In the genomic region with DNA sequence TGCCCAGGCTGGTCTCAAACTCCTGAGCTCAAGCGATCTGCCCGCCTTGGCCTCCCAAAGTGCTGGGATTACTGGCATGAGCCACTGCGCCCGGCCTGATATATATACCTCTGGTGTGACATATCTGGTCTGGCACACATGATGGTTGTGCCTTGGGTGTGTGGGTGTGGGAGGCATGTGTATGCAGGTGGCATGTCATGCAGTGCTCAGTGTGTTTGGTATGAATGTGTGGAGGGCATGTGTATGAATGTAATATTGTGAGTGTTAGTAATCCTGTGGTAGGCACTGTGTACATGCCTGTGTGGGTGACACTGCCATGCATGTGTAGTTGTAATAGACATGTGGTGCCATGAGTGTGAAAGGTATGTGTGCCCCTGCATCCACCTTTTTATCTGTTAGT, we compare ENCODE assay signal across 25 cellular contexts.
A peak's percentile ranks its signal among the peaks of the same experiment; 100 is the strongest.
DNase-seq lines count a peak whose midpoint lies in the region; ATAC-seq, FAIRE-seq and TF ChIP-seq lines count a peak whose summit lies in the region.
"Had no signal": no experiment of that assay in that cellular context is flagged by ENCODE, and none has a peak within 500 bp of the region (broad histone marks: within the 10 kb centered on the region; RNA-seq: fewer than 3 reads in every experiment).

No MANE protein-coding gene starts in this region.

- H3K27ac ChIP-seq in GM12878 (ENCODE audit: control insufficient read depth, insufficient read depth): no peak overlapping the region
- H3K27ac ChIP-seq in endodermal cell (ENCODE audit: low read depth, low read length): no peak overlapping the region
- no peak overlapping the region for H3K27ac ChIP-seq in neuronal stem cell (replicated peaks; ENCODE audit: low read length)
- H3K27ac ChIP-seq: 22Rv1; A549; BLaER1 treated with 17β-estradiol and CSF1 and Interleukin-3, amounts not matched to agents 10 nM and 100 nM; C4-2B had no signal

- no peak for TF ChIP-seq RAD21 in GM12878 (IDR thresholded peaks at IDR 0.05; ENCODE audit: insufficient read depth, low read depth, low read length)

- H2AFZ ChIP-seq in GM12878 (ENCODE audit: control insufficient read depth, low read depth, low read length) (no peak overlapping the region), neuronal stem cell (ENCODE audit: low read length) (no peak overlapping the region)

- H3K9me3 Mint-ChIP-seq in endodermal cell: peaks cover 27% of the 10 kb centered on the region
- peaks cover 16% of the 10 kb centered on the region for H3K9me3 Mint-ChIP-seq in stimulated activated memory B cell treated with anti-CD40 and anti-IgM and Interleukin-4, amounts not matched to agents 10 μg/mL and 1 μg/mL and 100 μg/mL, for 72 hours
- H3K9me3 Mint-ChIP-seq: CD4-positive, alpha-beta T cell had no signal

- TF ChIP-seq EP300 in GM12878 (IDR thresholded peaks at IDR 0.05; ENCODE audit: borderline replicate concordance in 1 of 2, control insufficient read depth in 1 of 2, low read depth in 2 of 2, low read length in 2 of 2): no peak

- H3K9ac ChIP-seq in GM12878 (ENCODE audit: control insufficient read depth, insufficient read depth, low read length) (no peak overlapping the region), endodermal cell (ENCODE audit: extremely low read depth, low read length, poor library complexity, severe bottlenecking) (no peak overlapping the region), neuronal stem cell (ENCODE audit: low read depth, low read length, poor library complexity) (no peak overlapping the region)
- H3K9ac ChIP-seq: BLaER1 treated with 17β-estradiol and CSF1 and Interleukin-3, amounts not matched to agents 10 nM and 100 nM had no signal

- H3K79me2 ChIP-seq in GM12878 (ENCODE audit: control insufficient read depth, insufficient read depth, low read length): no peaks in the 10 kb centered on the region

- H4K8ac ChIP-seq in neuronal stem cell (ENCODE audit: low read depth, low read length): no peak overlapping the region

- peaks cover 10% of the 10 kb centered on the region for H3K4me1 Mint-ChIP-seq in endodermal cell
- H3K4me1 Mint-ChIP-seq in stimulated activated memory B cell treated with anti-CD40 and anti-IgM and Interleukin-4, amounts not matched to agents 10 μg/mL and 1 μg/mL and 100 μg/mL, for 72 hours: no peaks in the 10 kb centered on the region
- H3K4me1 Mint-ChIP-seq: B cell had no signal

- FAIRE-seq in GM12878 (lab: Jason Lieb, UNC): no peak
- FAIRE-seq: A549, GM12891, GM19239 had no signal

- H3K9me3 ChIP-seq in GM12878 (replicated peaks; ENCODE audit: control insufficient read depth, insufficient read depth, low read length): no peaks in the 10 kb centered on the region
- no peaks in the 10 kb centered on the region for H3K9me3 ChIP-seq in endodermal cell (ENCODE audit: control insufficient read depth, low read length)
- no peaks in the 10 kb centered on the region for H3K9me3 ChIP-seq in neuronal stem cell (replicated peaks in 1 of 2; ENCODE audit: control insufficient read depth in 2 of 2, insufficient read depth in 1 of 2, low read depth in 1 of 2, low read length in 2 of 2)

- H2AK5ac ChIP-seq in neuronal stem cell (ENCODE audit: low read depth, low read length): no peak overlapping the region

- H3K18ac ChIP-seq in neuronal stem cell (ENCODE audit: low read length): peak overlapping the region; percentile 65

- RAD21 ChIA-PET in GM12878 (lab: Charles Lee; ENCODE audit: unreplicated experiment): interaction anchor here (0.7 to 0.9 kb wide), 3 partner anchors 8 to 59 kb away, joined by 3 to 5 read pairs (median 3); no protein-coding TSS in a partner anchor

- no peaks in the 10 kb centered on the region for H3K4me1 ChIP-seq in GM12878 (ENCODE audit: control insufficient read depth, insufficient read depth, low read length)
- H3K4me1 ChIP-seq in endodermal cell (ENCODE audit: control insufficient read depth, insufficient read depth, low read length): no peaks in the 10 kb centered on the region
- H3K4me1 ChIP-seq in neuronal stem cell (ENCODE audit: control insufficient read depth in 2 of 2, insufficient read depth in 1 of 2, low read depth in 1 of 2, low read length in 2 of 2): no peaks in the 10 kb centered on the region
- H3K4me1 ChIP-seq: A549; BLaER1 treated with 17β-estradiol and CSF1 and Interleukin-3, amounts not matched to agents 10 nM and 100 nM had no signal

- in situ Hi-C loops in GM12878 (cut with MboI): no loop called here

- no peak overlapping the region for H2BK12ac ChIP-seq in neuronal stem cell (ENCODE audit: low read length)

- H3K36me3 Mint-ChIP-seq in endodermal cell (ENCODE audit: low read depth): no peaks in the 10 kb centered on the region
- no peaks in the 10 kb centered on the region for H3K36me3 Mint-ChIP-seq in stimulated activated memory B cell treated with anti-CD40 and anti-IgM and Interleukin-4, amounts not matched to agents 10 μg/mL and 1 μg/mL and 100 μg/mL, for 72 hours
- H3K36me3 Mint-ChIP-seq: CD8-positive, alpha-beta T cell had no signal

- no peaks in the 10 kb centered on the region for H3K79me1 ChIP-seq in neuronal stem cell (ENCODE audit: low read depth, low read length)

- H3K27me3 Mint-ChIP-seq in endodermal cell (ENCODE audit: insufficient read depth): no peaks in the 10 kb centered on the region
- H3K27me3 Mint-ChIP-seq in stimulated activated memory B cell treated with anti-CD40 and anti-IgM and Interleukin-4, amounts not matched to agents 10 μg/mL and 1 μg/mL and 100 μg/mL, for 72 hours: no peaks in the 10 kb centered on the region
- H3K27me3 Mint-ChIP-seq: B cell; CD4-positive, alpha-beta T cell had no signal

- TF ChIP-seq CTCF in GM12878 (IDR thresholded peaks at IDR 0.05 in 2 of 3, conservative IDR thresholded peaks at IDR 0.05 in 1 of 3; ENCODE audit: control insufficient read depth in 2 of 3, extremely low read depth in 1 of 3, insufficient read depth in 1 of 3, low read depth in 3 of 3, low read length in 3 of 3): no peak
- no peak for TF ChIP-seq CTCF in endodermal cell (conservative IDR thresholded peaks at IDR 0.05)

- BruUV-seq in GM12878 (replicated peaks; lab: Mats Ljungman, UMichigan): no TSS peak

- H2BK120ac ChIP-seq in neuronal stem cell (ENCODE audit: low read depth, low read length): no peak overlapping the region

- H3K27me3 ChIP-seq in GM12878 (replicated peaks in 1 of 2; ENCODE audit: control insufficient read depth in 2 of 2, insufficient read depth in 2 of 2, low read length in 1 of 2): no peaks in the 10 kb centered on the region
- H3K27me3 ChIP-seq in endodermal cell (ENCODE audit: control insufficient read depth, insufficient read depth, low read length, poor library complexity, severe bottlenecking): no peaks in the 10 kb centered on the region
- H3K27me3 ChIP-seq in neuronal stem cell (ENCODE audit: control insufficient read depth in 3 of 3, insufficient read depth in 3 of 3, low read depth in 1 of 3, low read length in 3 of 3): no peaks in the 10 kb centered on the region
- H3K27me3 ChIP-seq: BLaER1 treated with 17β-estradiol and CSF1 and Interleukin-3, amounts not matched to agents 10 nM and 100 nM had no signal

- WGBS in GM12878 (ENCODE audit: insufficient coverage, insufficient replicate concordance, low lambda C conversion rate, missing lambda C conversion rate): 64% methylated on average over 4 of the region's 4 CpGs
- 90 to 95% methylated on average over 4 of the region's 4 CpGs for WGBS in endodermal cell (ENCODE audit: insufficient coverage in 1 of 2, insufficient read length in 1 of 2), 2 experiments
- WGBS in neuronal stem cell (ENCODE audit: extremely low coverage in 2 of 2, insufficient read length in 2 of 2, insufficient replicate concordance in 1 of 2), 2 donors: no CpG with 5 or more reads among the region's 4 CpGs

- SMC1A ChIA-PET in GM12878 (lab: Charles Lee; ENCODE audit: uncharacterized antibody, unreplicated experiment): interaction anchor here (1.1 kb wide), 1 partner anchor 14 kb away, joined by 3 read pairs; no protein-coding TSS in a partner anchor

- no peak overlapping the region for H2BK5ac ChIP-seq in neuronal stem cell (ENCODE audit: low read length)

- no peak overlapping the region for H2BK15ac ChIP-seq in neuronal stem cell (ENCODE audit: low read length)

- intact Hi-C loops in GM12878 (cut with micrococcal nuclease; ENCODE audit: unreplicated experiment): no loop called here

- no peak overlapping the region for H3K4me3 Mint-ChIP-seq in endodermal cell
- H3K4me3 Mint-ChIP-seq in stimulated activated memory B cell treated with anti-CD40 and anti-IgM and Interleukin-4, amounts not matched to agents 10 μg/mL and 1 μg/mL and 100 μg/mL, for 72 hours: no peak overlapping the region
- H3K4me3 Mint-ChIP-seq: B cell; CD4-positive, alpha-beta T cell; CD8-positive, alpha-beta T cell had no signal

- no peak overlapping the region for H3K23ac ChIP-seq in neuronal stem cell (ENCODE audit: low read depth, low read length, poor library complexity)

- H3K36me3 ChIP-seq in GM12878 (ENCODE audit: control insufficient read depth in 2 of 2, insufficient read depth in 2 of 2, low read length in 1 of 2) (no peaks in the 10 kb centered on the region), endodermal cell (ENCODE audit: control insufficient read depth, insufficient read depth, low read length) (no peaks in the 10 kb centered on the region), neuronal stem cell (replicated peaks in 1 of 2; ENCODE audit: control insufficient read depth in 2 of 2, insufficient read depth in 2 of 2, low read length in 2 of 2) (no peaks in the 10 kb centered on the region)
- H3K36me3 ChIP-seq: BLaER1 treated with 17β-estradiol and CSF1 and Interleukin-3, amounts not matched to agents 10 nM and 100 nM had no signal

- H3K4me2 ChIP-seq in GM12878 (ENCODE audit: control insufficient read depth, insufficient read depth) (no peak overlapping the region), neuronal stem cell (ENCODE audit: insufficient read depth, low read length, poor library complexity, severe bottlenecking) (no peak overlapping the region)
- H3K4me2 ChIP-seq: A549; BLaER1 treated with 17β-estradiol and CSF1 and Interleukin-3, amounts not matched to agents 10 nM and 100 nM had no signal

- POLR2A ChIA-PET in GM12878 (lab: Charles Lee): no interaction called here

- no peak for DNase-seq in GM12878 (ENCODE audit: low read depth, low spot score)
- no peak for DNase-seq in endodermal cell
- no peak for DNase-seq in neuronal stem cell (ENCODE audit: low spot score)
- no peak for DNase-seq in NCI-H226
- DNase-seq in middle frontal gyrus (ENCODE audit: extremely low spot score, low spot score): no peak
- DNase-seq: AML-193; CD4-positive, alpha-beta T cell; CD8-positive, alpha-beta T cell; COR-L47; DMS 273 treated with DMSO at 0.1 percent for 48 hours; DMS153; DMS53; DMS79; DND-41; EL; GDM1 had no signal

- H4K91ac ChIP-seq in neuronal stem cell (ENCODE audit: low read depth, low read length, poor library complexity): no peak overlapping the region

- CTCF ChIA-PET in GM12878 (lab: Yijun Ruan, JAX): no interaction called here

- no peaks in the 10 kb centered on the region for H4K20me1 ChIP-seq in GM12878 (ENCODE audit: control insufficient read depth, insufficient read depth)
- H4K20me1 ChIP-seq: BLaER1 treated with 17β-estradiol and CSF1 and Interleukin-3, amounts not matched to agents 10 nM and 100 nM had no signal

- no peak overlapping the region for H3K14ac ChIP-seq in neuronal stem cell (ENCODE audit: low read length)

- H3K4ac ChIP-seq in neuronal stem cell (ENCODE audit: low read length): no peak overlapping the region

- ATAC-seq in GM12878: peak; percentile 26; the same call in 2 of the 3 replicates
- ATAC-seq in stimulated activated memory B cell treated with anti-CD40 and anti-IgM and Interleukin-4, amounts not matched to agents 10 μg/mL and 1 μg/mL and 100 μg/mL, for 72 hours: peak; percentile 24
- no peak for ATAC-seq in HG02678 (IDR thresholded peaks at IDR 0.05; ENCODE audit: unreplicated experiment)
- ATAC-seq: A549; CD8-positive, alpha-beta T cell had no signal

- H3K4me3 ChIP-seq in GM12878: no peak overlapping the region
- no peak overlapping the region for H3K4me3 ChIP-seq in endodermal cell (ENCODE audit: low read length)
- H3K4me3 ChIP-seq in neuronal stem cell (ENCODE audit: low read length in 2 of 2): peak overlapping the region in 1 of 2 donors; percentile 67
- H3K4me3 ChIP-seq: A549; BLaER1 treated with 17β-estradiol and CSF1 and Interleukin-3, amounts not matched to agents 10 nM and 100 nM had no signal

- no peak for TF ChIP-seq POLR2A in GM12878 (IDR thresholded peaks at IDR 0.05; ENCODE audit: low read depth, low read length)

- peak overlapping the region; percentile 61 for H3K27ac Mint-ChIP-seq in endodermal cell
- H3K27ac Mint-ChIP-seq in stimulated activated memory B cell treated with anti-CD40 and anti-IgM and Interleukin-4, amounts not matched to agents 10 μg/mL and 1 μg/mL and 100 μg/mL, for 72 hours: no peak overlapping the region
- H3K27ac Mint-ChIP-seq: B cell; CD4-positive, alpha-beta T cell; CD8-positive, alpha-beta T cell had no signal
